9 cellular contexts compared by ENCODE assay signal in genomic region chr14:63726499-63726898, GRCh38. TPM values are rescaled to one million over a fixed set of nuclear protein-coding genes. Genes with fewer than 3 reads are reported as not detected.
DNase-seq lines count a peak whose midpoint lies in the region; ATAC-seq, FAIRE-seq and TF ChIP-seq lines count a peak whose summit lies in the region.
"Had no signal": no experiment of that assay in that cellular context is flagged by ENCODE, and none has a peak within 500 bp of the region (broad histone marks: within the 10 kb centered on the region; RNA-seq: fewer than 3 reads in every experiment).

No MANE protein-coding gene starts in this region.

- TF ChIP-seq CTCF in AG09309 (IDR thresholded peaks at IDR 0.05; ENCODE audit: control insufficient read depth, insufficient read depth, low read depth, low read length, missing control alignments) (no peak), bronchial epithelial cell (IDR thresholded peaks at IDR 0.05; ENCODE audit: insufficient read depth, low read length, severe bottlenecking) (no peak)

- no peak for DNase-seq in AG09309 (ENCODE audit: low read depth)
- DNase-seq in bronchial epithelial cell (ENCODE audit: low read depth): no peak
- DNase-seq in naive B cell: no peak
- no peak for DNase-seq in stimulated activated CD4-positive, alpha-beta T cell treated with anti-CD3 and anti-CD28 coated beads, Interleukin-2, amount 100 ng/mL, for 24 hours
- DNase-seq in kidney tubule cell (ENCODE audit: low spot score): no peak
- DNase-seq in D341Med (ENCODE audit: low spot score): no peak

- peak overlapping the region; percentile 92 to 100 (median 99) for H3K4me3 Mint-ChIP-seq in naive B cell

- H3K4me1 Mint-ChIP-seq in naive B cell: peaks cover 27 to 54% (median 36%) of the 10 kb centered on the region in 3 donors

- WGBS in HUES64: 37% methylated on average over 5 of the region's 5 CpGs

- H3K27me3 ChIP-seq in HUES64 (ENCODE audit: insufficient read depth, low read length) (peaks cover 36% of the 10 kb centered on the region), bronchial epithelial cell (ENCODE audit: control insufficient read depth, insufficient read depth, low read length) (no peaks in the 10 kb centered on the region)

- FAIRE-seq in bronchial epithelial cell (lab: Jason Lieb, UNC): no peak
- FAIRE-seq: endometrium had no signal

- H3K4me3 ChIP-seq in AG09309 (ENCODE audit: control insufficient read depth, low read depth, low read length): peak overlapping the region; percentile 82
- H3K4me3 ChIP-seq in HUES64 (ENCODE audit: low read length): peak overlapping the region; percentile 72
- peak overlapping the region; percentile 60 for H3K4me3 ChIP-seq in bronchial epithelial cell (ENCODE audit: low read depth, low read length)

- H3K9me3 ChIP-seq in HUES64 (ENCODE audit: insufficient read depth, low read depth, low read length): no peaks in the 10 kb centered on the region

- no peak overlapping the region for H3K27ac ChIP-seq in HUES64 (ENCODE audit: low read depth, low read length)

- H3K4me1 ChIP-seq in HUES64 (ENCODE audit: insufficient read depth, low read length): peaks cover 11% of the 10 kb centered on the region; the same call in 1 of the 2 replicates

- H3K36me3 ChIP-seq in HUES64 (ENCODE audit: insufficient read depth, low read length): no peaks in the 10 kb centered on the region
- no peaks in the 10 kb centered on the region for H3K36me3 ChIP-seq in bronchial epithelial cell (ENCODE audit: control insufficient read depth, insufficient read depth, low read length)

- H3K27ac Mint-ChIP-seq in naive B cell: peak overlapping the region in 5 of 6 donors; percentile 44 to 97 (median 94)

- no peaks in the 10 kb centered on the region for H3K9me3 Mint-ChIP-seq in naive B cell

- H3K36me3 Mint-ChIP-seq in naive B cell: peaks cover 5 to 6% of the 10 kb centered on the region in 2 donors

- H3K9ac ChIP-seq in HUES64 (ENCODE audit: low read depth, low read length): peak overlapping the region; percentile 71; the same call in 1 of the 2 replicates

- no peaks in the 10 kb centered on the region for H3K27me3 Mint-ChIP-seq in naive B cell

- ATAC-seq in naive B cell (ENCODE audit: low read depth in 2 of 2): no peak
- no peak for ATAC-seq in HG02970 (IDR thresholded peaks at IDR 0.05; ENCODE audit: low FRiP score, unreplicated experiment)

RNA-seq across cellular contexts. Expression of gene SGPP1, which starts 1.4 kb away (rescaled TPM):
- polyA plus RNA-seq in HUES64 (2013, experiment 1 of 2): 4.2 TPM
- 4.2 TPM for polyA plus RNA-seq in HUES64 (2013, experiment 2 of 2)
- total RNA-seq in bronchial epithelial cell: 35.3 and 39.2 TPM in 2 replicates
- 10 to 100 TPM in 4 of 6 donors, 1 to 10 TPM in 2; 9.4 to 20.8 (median 13.2) TPM for polyA plus RNA-seq in naive B cell (ENCODE audit: low read depth in 6 of 6)
